In genomic region chr19:4710281-4710600, GRCh38 we compare ENCODE assay signal across 16 cellular contexts. TPM values are rescaled to one million over a fixed set of nuclear protein-coding genes. Genes with fewer than 3 reads are reported as not detected.
A peak's percentile ranks its signal among the peaks of the same experiment; 100 is the strongest.
DNase-seq lines count a peak whose midpoint lies in the region; ATAC-seq and TF ChIP-seq lines count a peak whose summit lies in the region.
"Had no signal": no experiment of that assay in that cellular context is flagged by ENCODE, and none has a peak within 500 bp of the region (broad histone marks: within the 10 kb centered on the region; RNA-seq: fewer than 3 reads in every experiment).

No MANE protein-coding gene starts in this region.

- WGBS in liver = 65% methylated on average over 16 of the region's 16 CpGs

- no peak for ATAC-seq in left lung
- ATAC-seq: left colon had no signal

- H3K9me3 ChIP-seq in HEK293 (ENCODE audit: control insufficient read depth, insufficient read depth, low read depth, low read length) (no peaks in the 10 kb centered on the region), WERI-Rb-1 (ENCODE audit: severe bottlenecking) (no peaks in the 10 kb centered on the region), liver (ENCODE audit: control insufficient read depth in 4 of 4, low read length in 3 of 4) (no peaks in the 10 kb centered on the region), skeletal muscle satellite cell (replicated peaks; ENCODE audit: low read length) (no peaks in the 10 kb centered on the region), left lung (no peaks in the 10 kb centered on the region)
- H3K9me3 ChIP-seq: MG63 had no signal

- TF ChIP-seq RAD21 in liver (IDR thresholded peaks at IDR 0.05) = no peak

- no peaks in the 10 kb centered on the region for H3K4me1 ChIP-seq in HEK293 (ENCODE audit: control insufficient read depth, insufficient read depth, low read length)
- H3K4me1 ChIP-seq in liver (ENCODE audit: control insufficient read depth in 4 of 4, insufficient read depth in 4 of 4, low read length in 3 of 4) = peaks cover 35 to 92% (median 75%) of the 10 kb centered on the region in 4 donors
- H3K4me1 ChIP-seq in skeletal muscle satellite cell (ENCODE audit: control insufficient read depth, insufficient read depth, low read length) = peaks cover 82% of the 10 kb centered on the region
- H3K4me1 ChIP-seq in left lung = peaks cover 4 to 29% of the 10 kb centered on the region in 2 donors

- intact Hi-C loops in left lung (cut with DNase I) = no loop called here

- peaks cover 9 to 66% of the 10 kb centered on the region in 2 experiments; a peak in 2 of 3 replicates for H3K36me3 ChIP-seq in HEK293 (ENCODE audit: control insufficient read depth in 2 of 2, insufficient read depth in 1 of 2, low read length in 2 of 2)
- peaks cover 61% of the 10 kb centered on the region for H3K36me3 ChIP-seq in WERI-Rb-1
- H3K36me3 ChIP-seq in liver (ENCODE audit: control insufficient read depth in 4 of 4, insufficient read depth in 3 of 4, low read depth in 1 of 4, low read length in 3 of 4) = peaks cover 10 to 14% (median 13%) of the 10 kb centered on the region in 4 donors
- peaks cover 57% of the 10 kb centered on the region for H3K36me3 ChIP-seq in skeletal muscle satellite cell (ENCODE audit: insufficient read depth, low read length)
- H3K36me3 ChIP-seq in left lung = peaks cover 0 to 86% of the 10 kb centered on the region in 2 donors

- DNase-seq in WERI-Rb-1 (no peak), left lung (no peak), RKO (ENCODE audit: low spot score) (no peak), midbrain (lab: John Stamatoyannopoulos, UW) (no peak)
- DNase-seq: activated CD4-positive, alpha-beta T cell treated with anti-CD3 and anti-CD28 coated beads, Interleukin-2, amount 10 ng/mL, durations not matched to agents 24 days and 14 days; activated naive CD4-positive, alpha-beta T cell treated with anti-CD3 and anti-CD28 coated beads, Interleukin-2, amount 50 U/mL, for 16 hours; activated T-cell treated with anti-CD3 and anti-CD28 coated beads, Interleukin-2, amount 50 U/mL, for 48 hours; DND-41; foreskin fibroblast; left colon; NCI-H226; stimulated activated naive CD4-positive, alpha-beta T cell had no signal

- POLR2A ChIA-PET in HEK293 (lab: Yijun Ruan, JAX) = no interaction called here

- TF ChIP-seq CTCF in HEK293 (tag by site-specific recombination; IDR thresholded peaks at IDR 0.05) (no peak), WERI-Rb-1 (IDR thresholded peaks at IDR 0.05; ENCODE audit: low read depth, low read length) (no peak), liver (IDR thresholded peaks at IDR 0.05; ENCODE audit: low read depth, low read length, missing input control) (no peak), left lung (IDR thresholded peaks at IDR 0.05) (no peak)

- CTCF ChIA-PET in HEK293 (lab: Yijun Ruan, JAX) = interaction anchor here (1.1 kb wide), 1 partner anchor 22 kb away, joined by 3 read pairs; no protein-coding TSS in a partner anchor

- H3K4me3 ChIP-seq in HEK293 (ENCODE audit: low read depth, low read length) (no peak overlapping the region), WERI-Rb-1 (ENCODE audit: low read depth, low read length) (no peak overlapping the region), liver (ENCODE audit: low read depth in 1 of 3, low read length in 3 of 3) (no peak overlapping the region), skeletal muscle satellite cell (ENCODE audit: low read length) (peak overlapping the region; percentile 7), left lung (no peak overlapping the region)
- H3K4me3 ChIP-seq: MG63 had no signal

- peak overlapping the region; percentile 43 for H3K4me2 ChIP-seq in skeletal muscle satellite cell (ENCODE audit: low read length)

- peak overlapping the region; percentile 22 to 52 for H3K9ac ChIP-seq in liver (ENCODE audit: low read depth in 1 of 2, low read length in 2 of 2)
- H3K9ac ChIP-seq in skeletal muscle satellite cell (ENCODE audit: low read depth, low read length) = peak overlapping the region; percentile 48

- no peak overlapping the region for H3K27ac ChIP-seq in HEK293 (ENCODE audit: extremely low read depth, low read depth, low read length)
- peak overlapping the region; percentile 70 for H3K27ac ChIP-seq in WERI-Rb-1
- H3K27ac ChIP-seq in liver (ENCODE audit: low read depth in 1 of 2, low read length in 2 of 2) = peak overlapping the region; percentile 95 to 96
- H3K27ac ChIP-seq in left lung = peak overlapping the region in 1 of 2 donors; percentile 3

- H3K27me3 ChIP-seq in WERI-Rb-1 (ENCODE audit: insufficient read depth, low read depth, severe bottlenecking) = no peaks in the 10 kb centered on the region
- no peaks in the 10 kb centered on the region for H3K27me3 ChIP-seq in liver (ENCODE audit: control insufficient read depth in 4 of 4, insufficient read depth in 4 of 4, low read length in 3 of 4)
- no peaks in the 10 kb centered on the region for H3K27me3 ChIP-seq in skeletal muscle satellite cell (ENCODE audit: control insufficient read depth, insufficient read depth, low read length)
- no peaks in the 10 kb centered on the region for H3K27me3 ChIP-seq in left lung
- H3K27me3 ChIP-seq: MG63 had no signal

TF ChIP-seq in HEK293, 187 proteins besides CTCF, POLR2A, EP300 and RAD21:
- no peak for TF ChIP-seq KLF16 (tag by site-specific recombination; IDR thresholded peaks at IDR 0.05)
- no peak for TF ChIP-seq ZNF837 (tag by site-specific recombination; IDR thresholded peaks at IDR 0.05)
- 0 out of 2 replicates have a peak, but pooled peaks have one; percentile 15 for TF ChIP-seq ZIC2 (tag by site-specific recombination; IDR thresholded peaks at IDR 0.05)

TF ChIP-seq in liver, 16 proteins besides CTCF, POLR2A, EP300 and RAD21:
- peak in 1 of 2 donors; percentile 16 for TF ChIP-seq RXRA (IDR thresholded peaks at IDR 0.05)
- no peak for TF ChIP-seq REST (IDR thresholded peaks at IDR 0.05)
- TF ChIP-seq SP1 (IDR thresholded peaks at IDR 0.05) = no peak
- no peak for TF ChIP-seq HNF4G (IDR thresholded peaks at IDR 0.05)

RNA-seq across cellular contexts. Expression of gene DPP9, which starts 13.4 kb away (rescaled TPM):
- total RNA-seq in liver = 10 to 100 TPM; 27.3 to 74.5 TPM
- polyA plus RNA-seq in liver = 10 to 100 TPM; 20.5 to 53.4 TPM
- 53.7 and 63.6 TPM in 2 replicates for total RNA-seq in skeletal muscle satellite cell (2012; rRNA removed)
- 10 to 100 TPM; 79.7 to 95.5 TPM for total RNA-seq in left lung

RNA-seq across cellular contexts. Expression of gene MYDGF, which starts 40.1 kb away (rescaled TPM):
- total RNA-seq in liver = 10 to 100 TPM; 85.1 to 88.9 TPM
- 100 to 1,000 TPM; 198 to 222 TPM for polyA plus RNA-seq in liver
- total RNA-seq in skeletal muscle satellite cell (2012; rRNA removed) = 158 and 184 TPM in 2 replicates
- total RNA-seq in left lung = 100 to 1,000 TPM in 1 of 2 donors, 10 to 100 TPM in 1; 98.2 to 156 TPM
